In genomic region chr10:2700626-2701305, GRCh38 we compare ENCODE assay signal across 18 cellular contexts.
A peak's percentile ranks its signal among the peaks of the same experiment; 100 is the strongest.
DNase-seq lines count a peak whose midpoint lies in the region; ATAC-seq lines count a peak whose summit lies in the region.
"Had no signal": no experiment of that assay in that cellular context is flagged by ENCODE, and none has a peak within 500 bp of the region (broad histone marks: within the 10 kb centered on the region; RNA-seq: fewer than 3 reads in every experiment).

No MANE protein-coding gene starts in this region.

- H3K36me3 Mint-ChIP-seq in stimulated activated memory B cell treated with anti-CD40 and anti-IgM and Interleukin-4, amounts not matched to agents 10 μg/mL and 1 μg/mL and 100 μg/mL, for 72 hours = no peaks in the 10 kb centered on the region
- H3K36me3 Mint-ChIP-seq: activated naive CD8-positive, alpha-beta T cell; brain had no signal

- H3K9me3 Mint-ChIP-seq in stimulated activated memory B cell treated with anti-CD40 and anti-IgM and Interleukin-4, amounts not matched to agents 10 μg/mL and 1 μg/mL and 100 μg/mL, for 72 hours = no peaks in the 10 kb centered on the region
- H3K9me3 Mint-ChIP-seq: brain had no signal

- no peak overlapping the region for H3K4me3 Mint-ChIP-seq in stimulated activated memory B cell treated with anti-CD40 and anti-IgM and Interleukin-4, amounts not matched to agents 10 μg/mL and 1 μg/mL and 100 μg/mL, for 72 hours
- H3K4me3 Mint-ChIP-seq: activated naive CD8-positive, alpha-beta T cell; brain had no signal

- no peak for DNase-seq in HuH-7.5 (ENCODE audit: low spot score)
- no peak for DNase-seq in KBM-7
- DNase-seq: DMS79, glutamatergic neuron, HCEC 1CT, IMR-90, MV-4-11, NCI-H2107, NCI-H526 treated with DMSO at 0.1 percent for 48 hours, retina had no signal

- peaks cover 11% of the 10 kb centered on the region for H3K4me1 Mint-ChIP-seq in stimulated activated memory B cell treated with anti-CD40 and anti-IgM and Interleukin-4, amounts not matched to agents 10 μg/mL and 1 μg/mL and 100 μg/mL, for 72 hours

- H3K27ac Mint-ChIP-seq in stimulated activated memory B cell treated with anti-CD40 and anti-IgM and Interleukin-4, amounts not matched to agents 10 μg/mL and 1 μg/mL and 100 μg/mL, for 72 hours = no peak overlapping the region
- H3K27ac Mint-ChIP-seq: activated naive CD8-positive, alpha-beta T cell; brain had no signal

- in situ Hi-C loops in KBM-7 (cut with MboI; ENCODE audit: low pct_unique_long_range_greater_than_20kb, low sequenced_read_pairs) = no loop called here

- ATAC-seq in GM19023 (IDR thresholded peaks at IDR 0.05; ENCODE audit: unreplicated experiment) (peak; percentile 55), HG02588 (IDR thresholded peaks at IDR 0.05; ENCODE audit: unreplicated experiment) (peak; percentile 89), HG03460 (IDR thresholded peaks at IDR 0.05; ENCODE audit: unreplicated experiment) (peak; percentile 86), GM18858 (IDR thresholded peaks at IDR 0.05; ENCODE audit: unreplicated experiment) (no peak)
- ATAC-seq in stimulated activated memory B cell treated with anti-CD40 and anti-IgM and Interleukin-4, amounts not matched to agents 10 μg/mL and 1 μg/mL and 100 μg/mL, for 72 hours = peak; percentile 86
- ATAC-seq: Panc1 had no signal

- H3K27me3 Mint-ChIP-seq in stimulated activated memory B cell treated with anti-CD40 and anti-IgM and Interleukin-4, amounts not matched to agents 10 μg/mL and 1 μg/mL and 100 μg/mL, for 72 hours = no peaks in the 10 kb centered on the region
- H3K27me3 Mint-ChIP-seq: activated naive CD8-positive, alpha-beta T cell had no signal
